ENCODE assay signal across 9 cellular contexts in the genomic region with DNA sequence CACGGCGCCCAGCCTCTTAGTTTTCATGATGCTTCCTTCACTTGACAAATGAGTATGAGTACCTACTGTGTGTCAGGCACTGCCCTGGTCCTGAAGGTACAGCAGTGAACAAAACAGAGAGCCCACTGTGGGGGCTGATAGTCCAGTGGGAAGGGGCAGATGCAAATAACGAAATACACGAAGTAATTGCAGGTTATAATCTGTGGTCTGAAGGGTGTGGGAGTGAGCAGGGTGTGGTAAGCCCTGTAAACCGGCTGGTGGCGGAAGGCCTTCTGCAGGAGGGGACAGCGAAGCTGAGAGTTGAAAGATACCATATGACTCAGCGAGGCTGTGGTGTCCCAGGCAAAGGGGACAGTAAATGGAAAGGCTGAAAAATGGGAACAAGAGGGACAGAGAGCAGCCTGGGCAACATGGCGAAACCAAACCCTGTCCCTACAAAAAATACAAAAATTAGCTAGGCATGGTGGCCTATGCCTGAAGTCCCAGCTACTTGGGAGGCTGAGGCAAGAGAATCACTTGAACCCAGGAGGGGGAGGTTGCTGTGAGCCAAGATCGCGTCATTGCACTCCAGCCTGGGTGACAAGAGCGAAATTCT.
DNase-seq lines count a peak whose midpoint lies in the region; ATAC-seq and TF ChIP-seq lines count a peak whose summit lies in the region.
"Had no signal": no experiment of that assay in that cellular context is flagged by ENCODE, and none has a peak within 500 bp of the region (broad histone marks: within the 10 kb centered on the region; RNA-seq: fewer than 3 reads in every experiment).

No MANE protein-coding gene starts in this region.

- intact Hi-C loops in adrenal gland (cut with DNase I) (no loop called here), cardiac septum (cut with DNase I) (no loop called here)

- peaks cover 4% of the 10 kb centered on the region for H3K27me3 Mint-ChIP-seq in CD4-positive, CD25-positive, alpha-beta regulatory T cell
- H3K27me3 Mint-ChIP-seq in activated CD8-positive, alpha-beta T cell treated with anti-CD3 and anti-CD28 coated beads, Interleukin-2, amount 10 ng/mL, durations not matched to agents 7 days and 5 days (ENCODE audit: low read depth) = peaks cover 16% of the 10 kb centered on the region
- H3K27me3 Mint-ChIP-seq in progenitor cell of endocrine pancreas = peaks cover 10% of the 10 kb centered on the region

- no peaks in the 10 kb centered on the region for H3K36me3 Mint-ChIP-seq in CD4-positive, CD25-positive, alpha-beta regulatory T cell
- H3K36me3 Mint-ChIP-seq in activated CD8-positive, alpha-beta T cell treated with anti-CD3 and anti-CD28 coated beads, Interleukin-2, amount 10 ng/mL, durations not matched to agents 7 days and 5 days (ENCODE audit: low read depth) = no peaks in the 10 kb centered on the region
- no peaks in the 10 kb centered on the region for H3K36me3 Mint-ChIP-seq in progenitor cell of endocrine pancreas (ENCODE audit: insufficient read depth)

- DNase-seq in CD4-positive, CD25-positive, alpha-beta regulatory T cell = peak in 2 of 3 donors; percentile 19 to 83
- peak; percentile 58 for DNase-seq in activated CD8-positive, alpha-beta T cell treated with anti-CD3 and anti-CD28 coated beads, Interleukin-2, amount 10 ng/mL, durations not matched to agents 7 days and 5 days
- DNase-seq in adrenal gland = no peak
- DNase-seq in cardiac septum (ENCODE audit: low spot score) = no peak
- DNase-seq in NCI-H524 (lab: John Stamatoyannopoulos, UW) = no peak
- DNase-seq in progenitor cell of endocrine pancreas (ENCODE audit: low spot score, unreplicated experiment) = no peak

- no peaks in the 10 kb centered on the region for H3K36me3 ChIP-seq in CD4-positive, CD25-positive, alpha-beta regulatory T cell (ENCODE audit: control insufficient read depth, insufficient read depth, low read length)
- H3K36me3 ChIP-seq in adrenal gland (replicated peaks in 1 of 2) = no peaks in the 10 kb centered on the region

- peaks cover 45% of the 10 kb centered on the region for H3K4me1 ChIP-seq in CD4-positive, CD25-positive, alpha-beta regulatory T cell (ENCODE audit: control insufficient read depth, insufficient read depth, low read length, poor library complexity, severe bottlenecking)
- H3K4me1 ChIP-seq in adrenal gland (replicated peaks in 1 of 2) = no peaks in the 10 kb centered on the region

- no peaks in the 10 kb centered on the region for H3K27me3 ChIP-seq in CD4-positive, CD25-positive, alpha-beta regulatory T cell (ENCODE audit: control insufficient read depth, insufficient read depth, low read length)
- H3K27me3 ChIP-seq in adrenal gland = no peaks in the 10 kb centered on the region

- peak; percentile 61 to 66 for ATAC-seq in CD4-positive, CD25-positive, alpha-beta regulatory T cell (ENCODE audit: low read depth in 2 of 2)
- ATAC-seq in GM18909 (IDR thresholded peaks at IDR 0.05; ENCODE audit: poor library complexity, unreplicated experiment) = peak; percentile 52
- peak; percentile 49 for ATAC-seq in HG03521 (IDR thresholded peaks at IDR 0.05; ENCODE audit: unreplicated experiment)
- ATAC-seq in activated CD8-positive, alpha-beta T cell treated with anti-CD3 and anti-CD28 coated beads, Interleukin-2, amount 10 ng/mL, durations not matched to agents 7 days and 5 days = peak; percentile 71

- H3K4me1 Mint-ChIP-seq in CD4-positive, CD25-positive, alpha-beta regulatory T cell = peaks cover 14 to 58% (median 34%) of the 10 kb centered on the region in 4 donors
- peaks cover 48% of the 10 kb centered on the region for H3K4me1 Mint-ChIP-seq in activated CD8-positive, alpha-beta T cell treated with anti-CD3 and anti-CD28 coated beads, Interleukin-2, amount 10 ng/mL, durations not matched to agents 7 days and 5 days (ENCODE audit: low read depth)
- no peaks in the 10 kb centered on the region for H3K4me1 Mint-ChIP-seq in progenitor cell of endocrine pancreas (ENCODE audit: low read depth)

- peak overlapping the region; percentile 45 for H3K4me3 ChIP-seq in CD4-positive, CD25-positive, alpha-beta regulatory T cell (ENCODE audit: low read depth, low read length)
- H3K4me3 ChIP-seq in adrenal gland = no peak overlapping the region

- CTCF ChIA-PET in activated CD8-positive, alpha-beta T cell treated with anti-CD3 and anti-CD28 coated beads, Interleukin-2, amount 10 ng/mL, durations not matched to agents 7 days and 5 days (lab: Charles Lee) = interaction anchor here (0.8 to 1.9 kb wide), 7 partner anchors 12 to 155 kb away, joined by 3 to 14 read pairs (median 5); partner anchors contain the start of genes EIF3K, FAM98C and MAP4K1

- TF ChIP-seq CTCF in adrenal gland (IDR thresholded peaks at IDR 0.05) = no peak
- no peak for TF ChIP-seq CTCF in progenitor cell of endocrine pancreas (IDR thresholded peaks at IDR 0.05; ENCODE audit: unreplicated experiment)

- peak overlapping the region; percentile 23 for H3K27ac ChIP-seq in CD4-positive, CD25-positive, alpha-beta regulatory T cell (ENCODE audit: insufficient read depth, low read length, poor library complexity, severe bottlenecking)
- no peak overlapping the region for H3K27ac ChIP-seq in adrenal gland
- H3K27ac ChIP-seq: epithelial cell of prostate had no signal

- no peak for TF ChIP-seq POLR2A in adrenal gland (IDR thresholded peaks at IDR 0.05)

- 66 to 80% (median 73%) methylated on average over 12 of the region's 12 CpGs for WGBS in adrenal gland, 4 donors

- peak overlapping the region in 2 of 3 donors; percentile 43 to 56 for H3K27ac Mint-ChIP-seq in CD4-positive, CD25-positive, alpha-beta regulatory T cell
- peak overlapping the region; percentile 59 for H3K27ac Mint-ChIP-seq in activated CD8-positive, alpha-beta T cell treated with anti-CD3 and anti-CD28 coated beads, Interleukin-2, amount 10 ng/mL, durations not matched to agents 7 days and 5 days
- H3K27ac Mint-ChIP-seq in progenitor cell of endocrine pancreas = no peak overlapping the region

- peaks cover 0 to 2% (median 0%) of the 10 kb centered on the region in 7 donors for H3K9me3 Mint-ChIP-seq in CD4-positive, CD25-positive, alpha-beta regulatory T cell
- H3K9me3 Mint-ChIP-seq in activated CD8-positive, alpha-beta T cell treated with anti-CD3 and anti-CD28 coated beads, Interleukin-2, amount 10 ng/mL, durations not matched to agents 7 days and 5 days (ENCODE audit: insufficient read depth) = no peaks in the 10 kb centered on the region
- no peaks in the 10 kb centered on the region for H3K9me3 Mint-ChIP-seq in progenitor cell of endocrine pancreas (ENCODE audit: low read depth)

- peak overlapping the region in 3 of 4 donors; percentile 2 to 79 (median 75) for H3K4me3 Mint-ChIP-seq in CD4-positive, CD25-positive, alpha-beta regulatory T cell
- peak overlapping the region; percentile 35 for H3K4me3 Mint-ChIP-seq in activated CD8-positive, alpha-beta T cell treated with anti-CD3 and anti-CD28 coated beads, Interleukin-2, amount 10 ng/mL, durations not matched to agents 7 days and 5 days
- no peak overlapping the region for H3K4me3 Mint-ChIP-seq in progenitor cell of endocrine pancreas (ENCODE audit: low read depth)

- POLR2A ChIA-PET in activated CD8-positive, alpha-beta T cell treated with anti-CD3 and anti-CD28 coated beads, Interleukin-2, amount 10 ng/mL, durations not matched to agents 7 days and 5 days (lab: Charles Lee) = interaction anchor here (0.5 kb wide), 1 partner anchor 13 kb away, joined by 3 read pairs; no protein-coding TSS in a partner anchor

- no peaks in the 10 kb centered on the region for H3K9me3 ChIP-seq in CD4-positive, CD25-positive, alpha-beta regulatory T cell (ENCODE audit: control insufficient read depth in 2 of 2, low read length in 2 of 2)
- no peaks in the 10 kb centered on the region for H3K9me3 ChIP-seq in adrenal gland (replicated peaks in 1 of 3)

Comparison
In these comparisons a context has a peak if more than half of its experiments do, and no peak if none do; other contexts are left out.
1. DNase-seq: peak in CD4-positive, CD25-positive, alpha-beta regulatory T cell (2 of 3) and activated CD8-positive, alpha-beta T cell treated with anti-CD3 and anti-CD28 coated beads, Interleukin-2, amount 10 ng/mL, durations not matched to agents 7 days and 5 days (single experiment); none in adrenal gland (0 of 7), cardiac septum (single experiment), NCI-H524 (0 of 2) and progenitor cell of endocrine pancreas (single experiment).
2. Peak in every context shown above with its lines, with median percentiles within 50 percentile points of each other: ATAC-seq.